ENCODE assay signal across 1 cellular context in genomic region chr2:209640358-209640757, GRCh38.
TF ChIP-seq lines count a peak whose summit lies in the region.

No MANE protein-coding gene starts in this region.

TF ChIP-seq in SK-N-SH treated with all-trans-retinoic acid at 6 μM for 48 hours, 23 proteins besides CTCF, POLR2A, EP300 and RAD21 (continued from another document):
- no peak for TF ChIP-seq TSHZ2 (CRISPR knock-in tag; IDR thresholded peaks at IDR 0.05)
- TF ChIP-seq BACH2 (CRISPR knock-in tag; IDR thresholded peaks at IDR 0.05; ENCODE audit: borderline replicate concordance): no peak
- TF ChIP-seq RARB (CRISPR knock-in tag; IDR thresholded peaks at IDR 0.05): no peak
- TF ChIP-seq GLIS3 (CRISPR knock-in tag; IDR thresholded peaks at IDR 0.05): no peak
- TF ChIP-seq TCF4 (CRISPR knock-in tag; IDR thresholded peaks at IDR 0.05; ENCODE audit: borderline replicate concordance): no peak
- no peak for TF ChIP-seq CREB5 (CRISPR knock-in tag; IDR thresholded peaks at IDR 0.05; ENCODE audit: low read depth)
